In the genomic region with DNA sequence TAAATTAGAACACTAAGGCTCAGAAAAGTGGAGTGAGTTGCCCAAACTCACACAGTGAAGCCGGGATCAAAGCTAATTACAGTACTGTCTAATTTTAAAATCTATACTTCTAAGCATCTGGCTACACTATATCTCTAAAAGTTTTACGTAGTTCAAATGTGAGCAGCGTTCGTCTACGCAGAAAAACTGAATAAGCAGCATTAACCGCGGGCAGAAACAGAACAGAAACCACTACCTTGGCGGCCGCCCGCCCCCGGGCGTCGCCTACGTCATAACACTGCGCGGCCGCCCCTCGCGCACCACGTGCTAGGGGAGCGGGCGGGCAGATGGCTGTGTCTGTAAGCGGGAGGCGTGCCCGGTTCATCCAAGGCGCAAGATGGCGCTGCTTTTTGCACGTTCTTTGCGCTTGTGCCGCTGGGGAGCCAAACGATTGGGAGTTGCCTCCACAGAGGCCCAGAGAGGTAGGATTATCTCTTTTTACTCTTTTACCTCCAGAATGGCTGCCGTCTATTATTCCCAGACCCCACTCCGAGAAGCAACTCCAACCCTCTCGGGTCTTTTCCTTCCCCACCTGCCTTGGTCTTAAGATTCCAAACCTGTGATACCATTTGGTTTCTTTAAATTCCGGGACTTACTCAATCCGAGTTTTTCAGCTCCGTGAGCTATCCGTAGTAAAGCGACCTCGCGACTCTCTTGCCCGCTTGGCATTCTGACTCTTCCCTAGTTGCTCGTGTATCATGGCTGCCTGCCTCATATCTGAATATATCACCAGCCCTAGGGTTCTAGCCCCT, we compare ENCODE assay signal across 1 cellular context.
TF ChIP-seq lines count a peak whose summit lies in the region.

Gene SPRYD4 (plus strand): TSS at position 363 of the 791 bp plus-strand sequence. CDS start 14 bp downstream, at position 377.

TF ChIP-seq in HepG2, 621 proteins besides CTCF, POLR2A, EP300 and RAD21 (continued from another document and continues in another):
- TF ChIP-seq GABPB1 (CRISPR knock-in tag; IDR thresholded peaks at IDR 0.05): peak; percentile 86
- TF ChIP-seq, protein P1, sequence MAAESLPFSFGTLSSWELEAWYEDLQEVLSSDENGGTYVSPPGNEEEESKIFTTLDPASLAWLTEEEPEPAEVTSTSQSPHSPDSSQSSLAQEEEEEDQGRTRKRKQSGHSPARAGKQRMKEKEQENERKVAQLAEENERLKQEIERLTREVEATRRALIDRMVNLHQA (CRISPR knock-in tag; IDR thresholded peaks at IDR 0.05): 0 out of 2 replicates have a peak, but pooled peaks have one; percentile 20
- TF ChIP-seq HES4 (CRISPR knock-in tag; IDR thresholded peaks at IDR 0.05; ENCODE audit: borderline replicate concordance): 0 out of 2 replicates have a peak, but pooled peaks have one; percentile 34
- TF ChIP-seq SOX13 (IDR thresholded peaks at IDR 0.05): no peak
- peak in 1 of 2 experiments; percentile 66; a peak in 2 of 4 replicates for TF ChIP-seq SOX13 (CRISPR knock-in tag; conservative IDR thresholded peaks at IDR 0.05 in 1 of 2, IDR thresholded peaks at IDR 0.05 in 1 of 2)
- no peak for TF ChIP-seq FOSL1 (CRISPR knock-in tag; IDR thresholded peaks at IDR 0.05; ENCODE audit: borderline replicate concordance)
- peak; percentile 97 for TF ChIP-seq TFDP2 (CRISPR knock-in tag; IDR thresholded peaks at IDR 0.05)
- no peak for TF ChIP-seq JDP2 (CRISPR knock-in tag; IDR thresholded peaks at IDR 0.05; ENCODE audit: borderline replicate concordance)
- TF ChIP-seq ZHX1 (CRISPR knock-in tag; IDR thresholded peaks at IDR 0.05; ENCODE audit: low read depth): peak; percentile 92
- peak; percentile 74; the same call in 1 of the 2 replicates for TF ChIP-seq ZNF678 (CRISPR knock-in tag; IDR thresholded peaks at IDR 0.05)
- TF ChIP-seq, protein P2, sequence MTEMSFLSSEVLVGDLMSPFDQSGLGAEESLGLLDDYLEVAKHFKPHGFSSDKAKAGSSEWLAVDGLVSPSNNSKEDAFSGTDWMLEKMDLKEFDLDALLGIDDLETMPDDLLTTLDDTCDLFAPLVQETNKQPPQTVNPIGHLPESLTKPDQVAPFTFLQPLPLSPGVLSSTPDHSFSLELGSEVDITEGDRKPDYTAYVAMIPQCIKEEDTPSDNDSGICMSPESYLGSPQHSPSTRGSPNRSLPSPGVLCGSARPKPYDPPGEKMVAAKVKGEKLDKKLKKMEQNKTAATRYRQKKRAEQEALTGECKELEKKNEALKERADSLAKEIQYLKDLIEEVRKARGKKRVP (CRISPR knock-in tag; IDR thresholded peaks at IDR 0.05): peak in 1 of 2 experiments; percentile 77; a peak in 2 of 4 replicates
- no peak for TF ChIP-seq PBX2 (CRISPR knock-in tag; IDR thresholded peaks at IDR 0.05)
- TF ChIP-seq ZNF670 (CRISPR knock-in tag; IDR thresholded peaks at IDR 0.05; ENCODE audit: borderline replicate concordance): peak; percentile 72; the same call in 1 of the 2 replicates
- TF ChIP-seq TOE1 (CRISPR knock-in tag; IDR thresholded peaks at IDR 0.05): peak; percentile 91
- TF ChIP-seq ZNF496 (CRISPR knock-in tag; IDR thresholded peaks at IDR 0.05; ENCODE audit: insufficient replicate concordance): no peak
- TF ChIP-seq RFX5 (IDR thresholded peaks at IDR 0.05; ENCODE audit: low read depth, low read length): peak; percentile 39; the same call in 1 of the 2 replicates
- no peak for TF ChIP-seq ZKSCAN5 (CRISPR knock-in tag; IDR thresholded peaks at IDR 0.05)
- TF ChIP-seq, protein P3, sequence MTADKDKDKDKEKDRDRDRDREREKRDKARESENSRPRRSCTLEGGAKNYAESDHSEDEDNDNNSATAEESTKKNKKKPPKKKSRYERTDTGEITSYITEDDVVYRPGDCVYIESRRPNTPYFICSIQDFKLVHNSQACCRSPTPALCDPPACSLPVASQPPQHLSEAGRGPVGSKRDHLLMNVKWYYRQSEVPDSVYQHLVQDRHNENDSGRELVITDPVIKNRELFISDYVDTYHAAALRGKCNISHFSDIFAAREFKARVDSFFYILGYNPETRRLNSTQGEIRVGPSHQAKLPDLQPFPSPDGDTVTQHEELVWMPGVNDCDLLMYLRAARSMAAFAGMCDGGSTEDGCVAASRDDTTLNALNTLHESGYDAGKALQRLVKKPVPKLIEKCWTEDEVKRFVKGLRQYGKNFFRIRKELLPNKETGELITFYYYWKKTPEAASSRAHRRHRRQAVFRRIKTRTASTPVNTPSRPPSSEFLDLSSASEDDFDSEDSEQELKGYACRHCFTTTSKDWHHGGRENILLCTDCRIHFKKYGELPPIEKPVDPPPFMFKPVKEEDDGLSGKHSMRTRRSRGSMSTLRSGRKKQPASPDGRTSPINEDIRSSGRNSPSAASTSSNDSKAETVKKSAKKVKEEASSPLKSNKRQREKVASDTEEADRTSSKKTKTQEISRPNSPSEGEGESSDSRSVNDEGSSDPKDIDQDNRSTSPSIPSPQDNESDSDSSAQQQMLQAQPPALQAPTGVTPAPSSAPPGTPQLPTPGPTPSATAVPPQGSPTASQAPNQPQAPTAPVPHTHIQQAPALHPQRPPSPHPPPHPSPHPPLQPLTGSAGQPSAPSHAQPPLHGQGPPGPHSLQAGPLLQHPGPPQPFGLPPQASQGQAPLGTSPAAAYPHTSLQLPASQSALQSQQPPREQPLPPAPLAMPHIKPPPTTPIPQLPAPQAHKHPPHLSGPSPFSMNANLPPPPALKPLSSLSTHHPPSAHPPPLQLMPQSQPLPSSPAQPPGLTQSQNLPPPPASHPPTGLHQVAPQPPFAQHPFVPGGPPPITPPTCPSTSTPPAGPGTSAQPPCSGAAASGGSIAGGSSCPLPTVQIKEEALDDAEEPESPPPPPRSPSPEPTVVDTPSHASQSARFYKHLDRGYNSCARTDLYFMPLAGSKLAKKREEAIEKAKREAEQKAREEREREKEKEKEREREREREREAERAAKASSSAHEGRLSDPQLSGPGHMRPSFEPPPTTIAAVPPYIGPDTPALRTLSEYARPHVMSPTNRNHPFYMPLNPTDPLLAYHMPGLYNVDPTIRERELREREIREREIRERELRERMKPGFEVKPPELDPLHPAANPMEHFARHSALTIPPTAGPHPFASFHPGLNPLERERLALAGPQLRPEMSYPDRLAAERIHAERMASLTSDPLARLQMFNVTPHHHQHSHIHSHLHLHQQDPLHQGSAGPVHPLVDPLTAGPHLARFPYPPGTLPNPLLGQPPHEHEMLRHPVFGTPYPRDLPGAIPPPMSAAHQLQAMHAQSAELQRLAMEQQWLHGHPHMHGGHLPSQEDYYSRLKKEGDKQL (CRISPR knock-in tag; IDR thresholded peaks at IDR 0.05; ENCODE audit: low read depth): no peak
- TF ChIP-seq ISL2 (CRISPR knock-in tag; IDR thresholded peaks at IDR 0.05): peak; percentile 52; the same call in 1 of the 2 replicates
- TF ChIP-seq, protein P4, sequence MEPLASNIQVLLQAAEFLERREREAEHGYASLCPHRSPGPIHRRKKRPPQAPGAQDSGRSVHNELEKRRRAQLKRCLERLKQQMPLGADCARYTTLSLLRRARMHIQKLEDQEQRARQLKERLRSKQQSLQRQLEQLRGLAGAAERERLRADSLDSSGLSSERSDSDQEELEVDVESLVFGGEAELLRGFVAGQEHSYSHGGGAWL (CRISPR knock-in tag; IDR thresholded peaks at IDR 0.05): peak; percentile 99
- TF ChIP-seq ZNF264 (CRISPR knock-in tag; IDR thresholded peaks at IDR 0.05): 0 out of 2 replicates have a peak, but pooled peaks have one; percentile 45
- no peak for TF ChIP-seq MAFK (conservative IDR thresholded peaks at IDR 0.05 in 1 of 2, IDR thresholded peaks at IDR 0.05 in 1 of 2; ENCODE audit: low read length in 2 of 2)
- TF ChIP-seq ZNF776 (CRISPR knock-in tag; IDR thresholded peaks at IDR 0.05): peak; percentile 47; the same call in 1 of the 2 replicates
- TF ChIP-seq, protein P5, sequence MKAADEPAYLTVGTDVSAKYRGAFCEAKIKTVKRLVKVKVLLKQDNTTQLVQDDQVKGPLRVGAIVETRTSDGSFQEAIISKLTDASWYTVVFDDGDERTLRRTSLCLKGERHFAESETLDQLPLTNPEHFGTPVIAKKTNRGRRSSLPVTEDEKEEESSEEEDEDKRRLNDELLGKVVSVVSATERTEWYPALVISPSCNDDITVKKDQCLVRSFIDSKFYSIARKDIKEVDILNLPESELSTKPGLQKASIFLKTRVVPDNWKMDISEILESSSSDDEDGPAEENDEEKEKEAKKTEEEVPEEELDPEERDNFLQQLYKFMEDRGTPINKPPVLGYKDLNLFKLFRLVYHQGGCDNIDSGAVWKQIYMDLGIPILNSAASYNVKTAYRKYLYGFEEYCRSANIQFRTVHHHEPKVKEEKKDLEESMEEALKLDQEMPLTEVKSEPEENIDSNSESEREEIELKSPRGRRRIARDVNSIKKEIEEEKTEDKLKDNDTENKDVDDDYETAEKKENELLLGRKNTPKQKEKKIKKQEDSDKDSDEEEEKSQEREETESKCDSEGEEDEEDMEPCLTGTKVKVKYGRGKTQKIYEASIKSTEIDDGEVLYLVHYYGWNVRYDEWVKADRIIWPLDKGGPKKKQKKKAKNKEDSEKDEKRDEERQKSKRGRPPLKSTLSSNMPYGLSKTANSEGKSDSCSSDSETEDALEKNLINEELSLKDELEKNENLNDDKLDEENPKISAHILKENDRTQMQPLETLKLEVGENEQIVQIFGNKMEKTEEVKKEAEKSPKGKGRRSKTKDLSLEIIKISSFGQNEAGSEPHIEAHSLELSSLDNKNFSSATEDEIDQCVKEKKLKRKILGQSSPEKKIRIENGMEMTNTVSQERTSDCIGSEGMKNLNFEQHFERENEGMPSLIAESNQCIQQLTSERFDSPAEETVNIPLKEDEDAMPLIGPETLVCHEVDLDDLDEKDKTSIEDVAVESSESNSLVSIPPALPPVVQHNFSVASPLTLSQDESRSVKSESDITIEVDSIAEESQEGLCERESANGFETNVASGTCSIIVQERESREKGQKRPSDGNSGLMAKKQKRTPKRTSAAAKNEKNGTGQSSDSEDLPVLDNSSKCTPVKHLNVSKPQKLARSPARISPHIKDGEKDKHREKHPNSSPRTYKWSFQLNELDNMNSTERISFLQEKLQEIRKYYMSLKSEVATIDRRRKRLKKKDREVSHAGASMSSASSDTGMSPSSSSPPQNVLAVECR (CRISPR knock-in tag; IDR thresholded peaks at IDR 0.05; ENCODE audit: borderline replicate concordance): peak; percentile 97
- no peak for TF ChIP-seq HNRNPUL1 (IDR thresholded peaks at IDR 0.05; ENCODE audit: low read depth, low read length)
- TF ChIP-seq ZNF75D (CRISPR knock-in tag; IDR thresholded peaks at IDR 0.05; ENCODE audit: borderline replicate concordance): no peak
- 0 out of 2 replicates have a peak, but pooled peaks have one; percentile 55 for TF ChIP-seq FOXO4 (CRISPR knock-in tag; conservative IDR thresholded peaks at IDR 0.05)
- peak; percentile 92 for TF ChIP-seq SIN3A (IDR thresholded peaks at IDR 0.05; ENCODE audit: borderline replicate concordance, low read depth, low read length)
- peak; percentile 81; the same call in 1 of the 2 replicates for TF ChIP-seq ARHGAP35 (CRISPR knock-in tag; IDR thresholded peaks at IDR 0.05; ENCODE audit: borderline replicate concordance)
- peak; percentile 72 for TF ChIP-seq NCOA2 (CRISPR knock-in tag; IDR thresholded peaks at IDR 0.05)
- TF ChIP-seq XRCC5 (optimal IDR thresholded peaks at IDR 0.05; ENCODE audit: low read length): peak; percentile 75
- TF ChIP-seq NFE2 (CRISPR knock-in tag; IDR thresholded peaks at IDR 0.05): peak; percentile 12; the same call in 1 of the 2 replicates
- 0 out of 2 replicates have a peak, but pooled peaks have one; percentile 53 for TF ChIP-seq NFIC (IDR thresholded peaks at IDR 0.05; ENCODE audit: low read length)
- no peak for TF ChIP-seq ZNF567 (CRISPR knock-in tag; IDR thresholded peaks at IDR 0.05; ENCODE audit: borderline replicate concordance)
- peak; percentile 72; the same call in 1 of the 2 replicates for TF ChIP-seq ARNT2 (CRISPR knock-in tag; IDR thresholded peaks at IDR 0.05; ENCODE audit: low read depth)
- TF ChIP-seq ZEB1 (IDR thresholded peaks at IDR 0.05; ENCODE audit: insufficient replicate concordance, low read depth): no peak
